1 cellular context compared by ENCODE assay signal in genomic region chr2:30272761-30273573, GRCh38.
TF ChIP-seq lines count a peak whose summit lies in the region.

No MANE protein-coding gene starts in this region.

TF ChIP-seq in H1, 55 proteins besides CTCF, POLR2A, EP300 and RAD21 (continued from another document):
- TF ChIP-seq E2F6 (IDR thresholded peaks at IDR 0.05) (no peak), GTF2F1 (IDR thresholded peaks at IDR 0.05; ENCODE audit: borderline replicate concordance, low read depth, low read length) (no peak), EZH2 (IDR thresholded peaks at IDR 0.05; ENCODE audit: low read depth, low read length, severe bottlenecking) (no peak), SP4 (IDR thresholded peaks at IDR 0.05; ENCODE audit: low read length) (no peak)
TF ChIP-seq in H1: peak in this region for 0.
